Comparison of ENCODE assay signal across 8 cellular contexts in the genomic region with DNA sequence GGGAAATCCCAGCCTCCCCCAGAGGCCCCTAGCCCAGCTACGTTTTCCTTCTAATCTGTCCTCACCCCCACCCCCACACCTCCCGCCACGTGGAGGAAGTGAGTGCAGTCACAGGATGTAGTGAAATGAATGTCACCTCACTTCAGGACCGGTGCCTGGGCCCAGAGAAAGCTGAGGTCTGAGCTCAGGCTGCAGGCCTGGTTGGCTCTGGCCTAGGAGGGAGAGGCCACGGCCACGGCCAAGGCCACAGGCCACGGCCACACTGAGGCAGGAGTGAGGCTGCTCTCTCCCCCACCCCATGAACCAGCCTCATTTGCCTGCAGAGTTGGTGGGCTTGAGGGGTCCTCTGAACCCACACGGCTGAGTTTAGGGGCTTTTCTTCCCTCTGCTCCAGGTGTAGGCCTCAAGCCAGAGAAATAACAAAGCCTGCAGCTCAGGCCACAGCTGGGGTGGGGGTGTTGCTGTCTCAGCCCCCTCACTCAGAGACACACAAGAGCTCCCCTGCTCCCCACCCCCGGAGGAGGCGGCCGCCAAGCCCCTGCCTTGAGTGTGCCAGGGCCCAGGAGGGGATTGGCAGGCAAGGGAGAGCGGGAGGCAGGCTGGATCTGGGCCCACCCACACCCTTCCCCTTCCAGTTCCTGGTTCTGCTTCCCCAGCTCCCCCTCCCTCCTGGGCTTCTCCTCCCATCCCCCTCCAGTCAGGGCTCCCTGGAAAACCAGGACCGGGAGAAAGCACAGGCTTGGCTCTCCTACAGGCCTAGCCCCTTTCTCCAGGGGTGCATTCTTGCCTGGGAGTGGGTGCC. TPM values are rescaled to one million over a fixed set of nuclear protein-coding genes. Genes with fewer than 3 reads are reported as not detected.
DNase-seq lines count a peak whose midpoint lies in the region; ATAC-seq and TF ChIP-seq lines count a peak whose summit lies in the region.

No MANE protein-coding gene starts in this region.

- no peaks in the 10 kb centered on the region for H3K9me3 ChIP-seq in CD8-positive, alpha-beta memory T cell (ENCODE audit: low read length)

- H3K4me3 Mint-ChIP-seq in CD8-positive, alpha-beta memory T cell: peak overlapping the region; percentile 76 to 87 (median 79)
- H3K4me3 Mint-ChIP-seq in nephron progenitor cell: no peak overlapping the region
- H3K4me3 Mint-ChIP-seq in stimulated activated naive CD8-positive, alpha-beta T cell treated with anti-CD3 and anti-CD28 coated beads, Interleukin-15, amount 100 ng/mL, for 72 hours: peak overlapping the region; percentile 91 to 93

- H3K36me3 Mint-ChIP-seq in CD8-positive, alpha-beta memory T cell: peaks cover 0 to 16% (median 2%) of the 10 kb centered on the region in 3 donors
- H3K36me3 Mint-ChIP-seq in nephron progenitor cell (ENCODE audit: low read depth): no peaks in the 10 kb centered on the region

- POLR2A ChIA-PET in CD8-positive, alpha-beta memory T cell (lab: Charles Lee): interaction anchor here (0.8 to 1.9 kb wide), 8 partner anchors 9 to 47 kb away, joined by 3 to 9 read pairs (median 6); no protein-coding TSS in a partner anchor

- DNase-seq in CD8-positive, alpha-beta memory T cell: peak; percentile 50 to 76 (median 58)
- DNase-seq in NAMALWA (ENCODE audit: low spot score) (peak; percentile 27), nephron progenitor cell (peak; percentile 59)
- peak; percentile 96 for DNase-seq in activated CD4-positive, alpha-beta T cell treated with anti-CD3 and anti-CD28 coated beads for 48 hours
- peak; percentile 49 for DNase-seq in effector CD4-positive, alpha-beta T cell
- peak; percentile 76 to 93 for DNase-seq in stimulated activated naive CD8-positive, alpha-beta T cell treated with anti-CD3 and anti-CD28 coated beads, Interleukin-15, amount 100 ng/mL, for 72 hours

- H3K27me3 Mint-ChIP-seq in CD8-positive, alpha-beta memory T cell: no peaks in the 10 kb centered on the region
- no peaks in the 10 kb centered on the region for H3K27me3 Mint-ChIP-seq in nephron progenitor cell (ENCODE audit: low read depth, poor library complexity)
- no peaks in the 10 kb centered on the region for H3K27me3 Mint-ChIP-seq in stimulated activated naive CD8-positive, alpha-beta T cell treated with anti-CD3 and anti-CD28 coated beads, Interleukin-15, amount 100 ng/mL, for 72 hours

- H3K27ac ChIP-seq in CD8-positive, alpha-beta memory T cell (ENCODE audit: low read depth, low read length): peak overlapping the region; percentile 44

- peaks cover 49 to 74% (median 51%) of the 10 kb centered on the region in 3 donors for H3K4me1 Mint-ChIP-seq in CD8-positive, alpha-beta memory T cell
- peaks cover 61% of the 10 kb centered on the region for H3K4me1 Mint-ChIP-seq in nephron progenitor cell
- peaks cover 86% of the 10 kb centered on the region for H3K4me1 Mint-ChIP-seq in stimulated activated naive CD8-positive, alpha-beta T cell treated with anti-CD3 and anti-CD28 coated beads, Interleukin-15, amount 100 ng/mL, for 72 hours

- H3K27ac Mint-ChIP-seq in CD8-positive, alpha-beta memory T cell: peak overlapping the region; percentile 86 to 95 (median 90)
- H3K27ac Mint-ChIP-seq in nephron progenitor cell: no peak overlapping the region
- peak overlapping the region; percentile 97 to 99 for H3K27ac Mint-ChIP-seq in stimulated activated naive CD8-positive, alpha-beta T cell treated with anti-CD3 and anti-CD28 coated beads, Interleukin-15, amount 100 ng/mL, for 72 hours

- CTCF ChIA-PET in CD8-positive, alpha-beta memory T cell (lab: Charles Lee): interaction anchor here (0.7 to 3.4 kb wide), 11 partner anchors 9 to 118 kb away, joined by 3 to 16 read pairs (median 4); a partner anchor contains a TSS

- no peaks in the 10 kb centered on the region for H3K9me3 Mint-ChIP-seq in CD8-positive, alpha-beta memory T cell
- H3K9me3 Mint-ChIP-seq in nephron progenitor cell: no peaks in the 10 kb centered on the region
- no peaks in the 10 kb centered on the region for H3K9me3 Mint-ChIP-seq in stimulated activated naive CD8-positive, alpha-beta T cell treated with anti-CD3 and anti-CD28 coated beads, Interleukin-15, amount 100 ng/mL, for 72 hours

- ATAC-seq in GM21381 (IDR thresholded peaks at IDR 0.05; ENCODE audit: unreplicated experiment) (peak; percentile 72), HG02678 (IDR thresholded peaks at IDR 0.05; ENCODE audit: unreplicated experiment) (no peak)
- peak; percentile 93 for ATAC-seq in stimulated activated naive CD8-positive, alpha-beta T cell treated with anti-CD3 and anti-CD28 coated beads, Interleukin-15, amount 100 ng/mL, for 72 hours

- no peaks in the 10 kb centered on the region for H3K27me3 ChIP-seq in CD8-positive, alpha-beta memory T cell (ENCODE audit: insufficient read depth, low read length, poor library complexity, severe bottlenecking)

- H3K4me1 ChIP-seq in CD8-positive, alpha-beta memory T cell (ENCODE audit: insufficient read depth, low read length): peaks cover 64% of the 10 kb centered on the region

- H3K36me3 ChIP-seq in CD8-positive, alpha-beta memory T cell (ENCODE audit: insufficient read depth, low read length): no peaks in the 10 kb centered on the region

- peak overlapping the region; percentile 74 for H3K4me3 ChIP-seq in CD8-positive, alpha-beta memory T cell (ENCODE audit: low read length)

- no peak for TF ChIP-seq CTCF in nephron progenitor cell (IDR thresholded peaks at IDR 0.05)

RNA-seq across cellular contexts. Expression of a gene that starts 27.0 kb away (rescaled TPM):
- total RNA-seq in CD8-positive, alpha-beta memory T cell: 10 to 100 TPM; 77.9 to 80.7 TPM
- polyA plus RNA-seq in CD8-positive, alpha-beta memory T cell: 19.4 TPM

Comparison
In these comparisons a context has a peak if more than half of its experiments do, and no peak if none do; other contexts are left out.
1. DNase-seq: peak in every context shown above with its lines; median percentile 96 in activated CD4-positive, alpha-beta T cell treated with anti-CD3 and anti-CD28 coated beads for 48 hours; 84 in stimulated activated naive CD8-positive, alpha-beta T cell treated with anti-CD3 and anti-CD28 coated beads, Interleukin-15, amount 100 ng/mL, for 72 hours; 59 in nephron progenitor cell; 58 in CD8-positive, alpha-beta memory T cell; 49 in effector CD4-positive, alpha-beta T cell; 27 in NAMALWA.